In genomic region chr7:24729365-24730017, GRCh38 we compare ENCODE assay signal across 1 cellular context.
TF ChIP-seq lines count a peak whose summit lies in the region.

No MANE protein-coding gene starts in this region.

TF ChIP-seq in IMR-90, 13 proteins besides CTCF, POLR2A, EP300 and RAD21:
- TF ChIP-seq ELK1 (IDR thresholded peaks at IDR 0.05; ENCODE audit: borderline replicate concordance, low read depth, low read length): no peak
- no peak for TF ChIP-seq USF2 (IDR thresholded peaks at IDR 0.05; ENCODE audit: low read depth, low read length)
- TF ChIP-seq MXI1 (IDR thresholded peaks at IDR 0.05; ENCODE audit: borderline replicate concordance, low read depth, low read length): no peak
- TF ChIP-seq SMC3 (IDR thresholded peaks at IDR 0.05; ENCODE audit: low read depth, low read length): no peak
- no peak for TF ChIP-seq NFE2L2 (IDR thresholded peaks at IDR 0.05; ENCODE audit: low read depth, low read length)
- TF ChIP-seq RFX5 (IDR thresholded peaks at IDR 0.05; ENCODE audit: low read depth, low read length): no peak
- no peak for TF ChIP-seq MAZ (IDR thresholded peaks at IDR 0.05; ENCODE audit: borderline replicate concordance, low read depth, low read length)
- TF ChIP-seq MAFK (IDR thresholded peaks at IDR 0.05; ENCODE audit: low read depth, low read length): no peak
- no peak for TF ChIP-seq FOS (IDR thresholded peaks at IDR 0.05; ENCODE audit: low read depth, low read length)
- no peak for TF ChIP-seq BHLHE40 (IDR thresholded peaks at IDR 0.05; ENCODE audit: low read depth, low read length)
- TF ChIP-seq CHD1 (IDR thresholded peaks at IDR 0.05; ENCODE audit: low read depth, low read length): no peak
- no peak for TF ChIP-seq RCOR1 (IDR thresholded peaks at IDR 0.05; ENCODE audit: insufficient replicate concordance, low read length)
- TF ChIP-seq CEBPB (IDR thresholded peaks at IDR 0.05; ENCODE audit: low read depth, low read length): no peak
TF ChIP-seq in IMR-90: peak in this region for 0.
